Comparison of ENCODE assay signal across 8 cellular contexts in the genomic region with DNA sequence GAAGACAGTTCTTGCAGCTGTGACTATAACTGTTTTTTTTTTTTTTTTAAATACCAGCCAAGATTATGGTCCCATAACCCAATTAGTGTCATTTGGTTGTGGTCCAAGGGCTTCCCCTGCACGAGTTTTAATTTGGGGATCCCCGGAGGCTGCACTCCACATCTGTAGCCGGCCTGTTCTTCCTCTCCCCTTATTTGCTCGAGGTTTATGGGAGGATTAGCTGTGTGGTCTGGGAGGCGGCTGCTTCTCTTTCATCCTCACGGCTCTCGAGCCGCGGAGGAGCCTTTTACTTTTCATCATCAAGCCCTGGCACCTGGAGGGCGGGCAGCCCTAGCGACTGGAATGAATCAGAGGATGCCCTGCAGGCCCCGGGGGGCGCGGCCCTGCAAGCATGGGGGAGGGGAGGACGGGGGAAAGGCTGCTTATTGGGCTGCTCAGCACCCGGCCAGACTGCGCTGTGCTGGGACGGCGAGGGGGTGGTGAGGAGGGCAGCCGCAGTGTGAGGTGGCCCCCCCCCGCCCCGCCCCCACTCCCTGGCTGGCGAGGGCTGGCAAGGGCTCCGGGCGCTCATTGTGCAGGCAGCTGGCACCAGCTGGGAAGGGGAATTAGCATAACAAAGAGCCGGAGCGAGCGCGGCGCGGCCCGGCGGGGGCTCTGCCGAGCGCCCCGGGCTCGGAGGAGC. TPM values are rescaled to one million over a fixed set of nuclear protein-coding genes. Genes with fewer than 3 reads are reported as not detected.
A peak's percentile ranks its signal among the peaks of the same experiment; 100 is the strongest.
DNase-seq lines count a peak whose midpoint lies in the region; ATAC-seq and TF ChIP-seq lines count a peak whose summit lies in the region.

No MANE protein-coding gene starts in this region.

- peak overlapping the region; percentile 80; the same call in 1 of the 2 replicates for H3K27ac ChIP-seq in GM23338 (ENCODE audit: low read depth)
- H3K27ac ChIP-seq in hepatocyte, result peak overlapping the region; percentile 83

- no peak for TF ChIP-seq CTCF in AG09309 (IDR thresholded peaks at IDR 0.05; ENCODE audit: control insufficient read depth, insufficient read depth, low read depth, low read length, missing control alignments)
- TF ChIP-seq CTCF in GM23338 (conservative IDR thresholded peaks at IDR 0.05; ENCODE audit: low read depth in 2 of 2), result no peak
- peak; percentile 2 for TF ChIP-seq CTCF in hepatocyte (IDR thresholded peaks at IDR 0.05; ENCODE audit: poor library complexity)

- peak overlapping the region; percentile 75 for H3K4me3 Mint-ChIP-seq in GM23338

- peaks cover 16% of the 10 kb centered on the region for H3K27me3 Mint-ChIP-seq in GM23338 (ENCODE audit: insufficient read depth, low read depth, poor library complexity)

- ATAC-seq in GM23338 (peak; percentile 65), HG03460 (IDR thresholded peaks at IDR 0.05; ENCODE audit: unreplicated experiment) (no peak), GM19023 (IDR thresholded peaks at IDR 0.05; ENCODE audit: unreplicated experiment) (no peak)

- H3K27me3 ChIP-seq in GM23338 (ENCODE audit: insufficient read depth), result peaks cover 47% of the 10 kb centered on the region
- H3K27me3 ChIP-seq in hepatocyte, result peaks cover 56% of the 10 kb centered on the region

- peaks cover 11% of the 10 kb centered on the region; the same call in 1 of the 2 replicates for H3F3A ChIP-seq in GM23338 (replicated peaks; ENCODE audit: low read depth)

- H3K4me1 ChIP-seq in GM23338 (ENCODE audit: insufficient read depth) (peaks cover 28% of the 10 kb centered on the region), hepatocyte (ENCODE audit: insufficient read depth) (peaks cover 27% of the 10 kb centered on the region)

- H3K4me2 ChIP-seq in GM23338 (peak overlapping the region; percentile 92), hepatocyte (peak overlapping the region; percentile 94)

- peak overlapping the region; percentile 80 for H3K27ac Mint-ChIP-seq in GM23338

- no peaks in the 10 kb centered on the region for H3K36me3 Mint-ChIP-seq in GM23338 (ENCODE audit: low read depth)

- under 1% methylated on average over 17 of the region's 37 CpGs for WGBS in hepatocyte (ENCODE audit: low lambda C conversion rate, missing lambda C conversion rate)

- H3K4me1 Mint-ChIP-seq in GM23338, result peaks cover 34% of the 10 kb centered on the region

- no peaks in the 10 kb centered on the region for H4K20me1 ChIP-seq in GM23338 (replicated peaks; ENCODE audit: insufficient read depth)
- H4K20me1 ChIP-seq in hepatocyte (ENCODE audit: insufficient read depth, poor library complexity, severe bottlenecking), result no peaks in the 10 kb centered on the region

- H3K36me3 ChIP-seq in GM23338 (ENCODE audit: insufficient read depth) (no peaks in the 10 kb centered on the region), hepatocyte (replicated peaks; ENCODE audit: insufficient read depth, low read depth) (no peaks in the 10 kb centered on the region)

- no peaks in the 10 kb centered on the region for H3K9me3 ChIP-seq in hepatocyte (ENCODE audit: low read depth)

- H2AFZ ChIP-seq in GM23338, result no peak overlapping the region
- peak overlapping the region; percentile 18 for H2AFZ ChIP-seq in hepatocyte

- H3K79me2 ChIP-seq in GM23338 (replicated peaks; ENCODE audit: insufficient read depth) (no peaks in the 10 kb centered on the region), hepatocyte (no peaks in the 10 kb centered on the region)

- DNase-seq in AG09309 (ENCODE audit: low read depth) (no peak), GM23338 (ENCODE audit: low spot score) (peak; percentile 85), NCI-H345 treated with DMSO at 0.1 percent for 48 hours (lab: John Stamatoyannopoulos, UW; ENCODE audit: unreplicated experiment) (peak; percentile 95), anterior cingulate cortex (lab: John Stamatoyannopoulos, UW) (peak in 55 of 58 donors; percentile 31 to 92 (median 79)), hepatocyte (ENCODE audit: low spot score) (peak; percentile 77), retina (peak; percentile 86)

- no peaks in the 10 kb centered on the region for H3K9me3 Mint-ChIP-seq in GM23338

- H3K9me2 ChIP-seq in GM23338 (ENCODE audit: insufficient read depth) (no peaks in the 10 kb centered on the region), hepatocyte (replicated peaks; ENCODE audit: insufficient read depth) (no peaks in the 10 kb centered on the region)

- H3K4me3 ChIP-seq in AG09309 (ENCODE audit: control insufficient read depth, low read depth, low read length) (peak overlapping the region; percentile 39), GM23338 (peak overlapping the region; percentile 68), hepatocyte (peak overlapping the region; percentile 61)

TF ChIP-seq in GM23338, 12 proteins besides CTCF, POLR2A, EP300 and RAD21:
- TF ChIP-seq POLR2AphosphoS5 (IDR thresholded peaks at IDR 0.05; ENCODE audit: low read depth), result no peak
- TF ChIP-seq CREB1 (CRISPR knock-in tag; IDR thresholded peaks at IDR 0.05; ENCODE audit: low read depth), result peak; percentile 43; the same call in 1 of the 2 replicates

RNA-seq across cellular contexts. Expression of gene SERTAD4, which starts 18.5 kb away (rescaled TPM):
- total RNA-seq in GM23338 (2014; rRNA removed; shearing (Covaris generic)), result 1.0 and 1.6 TPM in 2 replicates
- polyA plus RNA-seq in GM23338 (2016; fragmentation: Nextera tagmentation; extraction: Ambion mirVana) (1.3 and 1.4 TPM in 2 replicates), hepatocyte (2.8 and 4.7 TPM in 2 replicates)
- total RNA-seq in hepatocyte, result 2.6 and 3.0 TPM in 2 replicates
